Comparison of ENCODE assay signal across 12 cellular contexts in genomic region chr14:68715032-68715924, GRCh38.
A peak's percentile ranks its signal among the peaks of the same experiment; 100 is the strongest.
DNase-seq lines count a peak whose midpoint lies in the region; ATAC-seq and TF ChIP-seq lines count a peak whose summit lies in the region.
"Had no signal": no experiment of that assay in that cellular context is flagged by ENCODE, and none has a peak within 500 bp of the region (broad histone marks: within the 10 kb centered on the region; RNA-seq: fewer than 3 reads in every experiment).

No MANE protein-coding gene starts in this region.

- peak; percentile 69 for ATAC-seq in activated naive CD8-positive, alpha-beta T cell treated with anti-CD3 and anti-CD28 coated beads, Interleukin-2, amount 50 U/mL, for 24 hours

- peak overlapping the region; percentile 32 for H3K27ac Mint-ChIP-seq in activated naive CD8-positive, alpha-beta T cell treated with anti-CD3 and anti-CD28 coated beads, Interleukin-2, amount 50 U/mL, for 24 hours

- H3K36me3 Mint-ChIP-seq in activated naive CD8-positive, alpha-beta T cell treated with anti-CD3 and anti-CD28 coated beads, Interleukin-2, amount 50 U/mL, for 24 hours (ENCODE audit: low read depth): peaks cover 2% of the 10 kb centered on the region

- CTCF ChIA-PET in AG04449 (lab: Yijun Ruan, JAX): interaction anchor here (0.9 to 1.1 kb wide), 2 partner anchors 12 to 59 kb away, joined by 3 to 4 read pairs; no protein-coding TSS in a partner anchor

- DNase-seq in AG04449 (ENCODE audit: low read depth, low spot score): peak; percentile 56
- DNase-seq in activated naive CD8-positive, alpha-beta T cell treated with anti-CD3 and anti-CD28 coated beads, Interleukin-2, amount 50 U/mL, for 24 hours: no peak
- peak; percentile 51 for DNase-seq in kidney glomerular epithelial cell (lab: John Stamatoyannopoulos, UW)
- DNase-seq in activated effector memory CD4-positive, alpha-beta T cell treated with anti-CD3 and anti-CD28 coated beads, Interleukin-2, amount 50 U/mL, for 16 hours: no peak
- DNase-seq in cerebellar cortex (ENCODE audit: low spot score): no peak
- DNase-seq in NCI-H446 treated with DMSO at 0.1 percent for 48 hours (lab: John Stamatoyannopoulos, UW): no peak
- no peak for DNase-seq in BE2C
- DNase-seq: cortex of kidney, DMS79 treated with DMSO at 0.1 percent for 48 hours, KBM-7, retina had no signal

- H3K9me3 Mint-ChIP-seq in activated naive CD8-positive, alpha-beta T cell treated with anti-CD3 and anti-CD28 coated beads, Interleukin-2, amount 50 U/mL, for 24 hours: peaks cover 12% of the 10 kb centered on the region

- H3K4me1 Mint-ChIP-seq in activated naive CD8-positive, alpha-beta T cell treated with anti-CD3 and anti-CD28 coated beads, Interleukin-2, amount 50 U/mL, for 24 hours: peaks cover 61% of the 10 kb centered on the region

- no peak overlapping the region for H3K4me3 ChIP-seq in AG04449 (ENCODE audit: low read depth, low read length)
- no peak overlapping the region for H3K4me3 ChIP-seq in BE2C (ENCODE audit: low read depth, low read length)

- H3K27me3 Mint-ChIP-seq in activated naive CD8-positive, alpha-beta T cell treated with anti-CD3 and anti-CD28 coated beads, Interleukin-2, amount 50 U/mL, for 24 hours: no peaks in the 10 kb centered on the region

- no peaks in the 10 kb centered on the region for H3K4me1 ChIP-seq in BE2C

- no peak overlapping the region for H3K4me3 Mint-ChIP-seq in activated naive CD8-positive, alpha-beta T cell treated with anti-CD3 and anti-CD28 coated beads, Interleukin-2, amount 50 U/mL, for 24 hours

- no peaks in the 10 kb centered on the region for H3K9me3 ChIP-seq in BE2C

- no peaks in the 10 kb centered on the region for H3K27me3 ChIP-seq in BE2C

- no peaks in the 10 kb centered on the region for H3K36me3 ChIP-seq in BE2C

- POLR2A ChIA-PET in AG04449 (lab: Yijun Ruan, JAX): interaction anchor here (0.7 kb wide), 1 partner anchor 78 kb away, joined by 3 read pairs; the partner anchor contains the start of gene ZFP36L1

- TF ChIP-seq CTCF in AG04449 (IDR thresholded peaks at IDR 0.05; ENCODE audit: insufficient read depth, low read length, missing control alignments): no peak
- TF ChIP-seq CTCF in GM12873 (IDR thresholded peaks at IDR 0.05; ENCODE audit: insufficient read depth, low read depth, low read length, missing control alignments): peak; percentile 18
- no peak for TF ChIP-seq CTCF in BE2C (IDR thresholded peaks at IDR 0.05; ENCODE audit: low read depth, low read length)

Comparison
In these comparisons a context has a peak if more than half of its experiments do, and no peak if none do; other contexts are left out.
1. DNase-seq: peak in AG04449 (single experiment) and kidney glomerular epithelial cell (single experiment); none in activated naive CD8-positive, alpha-beta T cell treated with anti-CD3 and anti-CD28 coated beads, Interleukin-2, amount 50 U/mL, for 24 hours (single experiment), activated effector memory CD4-positive, alpha-beta T cell treated with anti-CD3 and anti-CD28 coated beads, Interleukin-2, amount 50 U/mL, for 16 hours (single experiment), cerebellar cortex (single experiment), NCI-H446 treated with DMSO at 0.1 percent for 48 hours (single experiment) and BE2C (single experiment).